Comparison of ENCODE assay signal across 1 cellular context in genomic region chr7:142638581-142638980, GRCh38.
TF ChIP-seq lines count a peak whose summit lies in the region.

No MANE protein-coding gene starts in this region.

TF ChIP-seq in H1, 55 proteins besides CTCF, POLR2A, EP300 and RAD21:
- no peak for TF ChIP-seq CTBP2 (IDR thresholded peaks at IDR 0.05; ENCODE audit: borderline replicate concordance, insufficient read depth, insufficient read length, low read length)
- TF ChIP-seq SP2 (IDR thresholded peaks at IDR 0.05; ENCODE audit: low read length), result no peak
- no peak for TF ChIP-seq SIRT6 (IDR thresholded peaks at IDR 0.05; ENCODE audit: low read length)
- no peak for TF ChIP-seq NRF1 (IDR thresholded peaks at IDR 0.05; ENCODE audit: low read depth, low read length)
- no peak for TF ChIP-seq HDAC6 (IDR thresholded peaks at IDR 0.05; ENCODE audit: low read depth, low read length)
- no peak for TF ChIP-seq SIN3A (conservative IDR thresholded peaks at IDR 0.05 in 1 of 2, IDR thresholded peaks at IDR 0.05 in 1 of 2; ENCODE audit: low read depth in 1 of 2, low read length in 2 of 2)
- TF ChIP-seq EZH2 (IDR thresholded peaks at IDR 0.05; ENCODE audit: low read depth, low read length, severe bottlenecking), result no peak
- TF ChIP-seq HDAC2 (IDR thresholded peaks at IDR 0.05; ENCODE audit: borderline replicate concordance in 1 of 2, low read depth in 2 of 2, low read length in 2 of 2), result no peak
- no peak for TF ChIP-seq BCL11A (IDR thresholded peaks at IDR 0.05; ENCODE audit: low read depth in 2 of 2, low read length in 2 of 2)
- no peak for TF ChIP-seq TBP (IDR thresholded peaks at IDR 0.05; ENCODE audit: low read depth, low read length)
- TF ChIP-seq JUN (IDR thresholded peaks at IDR 0.05; ENCODE audit: low read depth, low read length), result no peak
- TF ChIP-seq RXRA (IDR thresholded peaks at IDR 0.05; ENCODE audit: insufficient read depth, low read depth, low read length), result no peak
- no peak for TF ChIP-seq TCF12 (IDR thresholded peaks at IDR 0.05; ENCODE audit: low read depth, low read length)
- no peak for TF ChIP-seq BRCA1 (IDR thresholded peaks at IDR 0.05; ENCODE audit: low read depth, low read length)
TF ChIP-seq in H1: peak in this region for 0.
